In the genomic region with DNA sequence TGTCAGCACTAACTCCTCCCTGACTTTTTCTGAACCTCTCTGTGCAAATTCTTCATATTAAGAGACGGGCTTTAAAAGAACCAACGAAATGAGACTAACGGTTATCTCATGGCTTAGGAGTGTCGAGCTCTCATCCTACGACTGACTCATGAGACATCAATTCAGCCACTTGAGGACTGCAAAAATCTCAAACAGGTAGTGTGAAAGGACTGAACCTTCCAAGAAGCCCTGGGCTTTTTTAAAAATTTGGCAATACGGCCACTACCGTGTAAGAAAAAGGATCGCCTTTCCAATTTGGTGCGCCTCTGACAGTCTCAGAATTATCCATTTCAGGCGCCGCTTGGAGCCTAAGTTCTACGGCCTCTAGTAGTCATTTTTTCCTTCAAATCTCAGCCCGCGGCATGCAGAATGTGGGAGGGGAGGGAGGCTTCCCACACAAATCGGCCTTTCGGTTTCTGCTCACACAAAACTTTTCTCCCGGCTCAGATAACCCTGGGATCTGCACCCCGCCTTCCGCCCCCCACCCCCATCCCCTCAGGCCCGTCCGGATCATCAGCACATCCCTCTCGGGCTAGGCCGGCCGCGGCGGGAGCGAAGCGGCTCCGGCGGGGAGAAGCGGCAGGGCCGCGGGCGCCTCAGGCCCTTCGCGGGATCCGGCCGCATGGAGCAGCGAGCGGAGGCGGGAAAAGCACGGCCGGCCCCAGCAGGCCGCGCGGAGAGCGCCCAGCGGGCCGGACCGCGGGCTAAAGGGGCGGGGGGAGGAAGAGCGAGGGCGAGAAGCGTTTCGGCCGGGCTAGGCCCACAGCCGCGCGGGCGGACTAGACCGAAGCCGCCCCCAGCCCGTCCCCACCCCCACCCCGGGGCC, we compare ENCODE assay signal across 8 cellular contexts. TPM values are rescaled to one million over a fixed set of nuclear protein-coding genes. Genes with fewer than 3 reads are reported as not detected.
DNase-seq lines count a peak whose midpoint lies in the region; ATAC-seq, FAIRE-seq and TF ChIP-seq lines count a peak whose summit lies in the region.

No MANE protein-coding gene starts in this region.

- no peak for TF ChIP-seq RAD21 in GM12878 (IDR thresholded peaks at IDR 0.05; ENCODE audit: insufficient read depth, low read depth, low read length)

- RAD21 ChIA-PET in GM12878 (lab: Charles Lee; ENCODE audit: unreplicated experiment): interaction anchor here (0.9 to 2.3 kb wide), 4 partner anchors 24 to 188 kb away, joined by 3 to 34 read pairs (median 5); a partner anchor contains a TSS

- in situ Hi-C loops in GM12878 (cut with MboI): no loop called here

- peak overlapping the region; percentile 87 for H3K9ac ChIP-seq in GM12878 (ENCODE audit: control insufficient read depth, insufficient read depth, low read length)

- no peak for TF ChIP-seq POLR2A in GM12878 (IDR thresholded peaks at IDR 0.05; ENCODE audit: low read depth, low read length)

- no peak for TF ChIP-seq CTCF in GM12878 (IDR thresholded peaks at IDR 0.05 in 2 of 3, conservative IDR thresholded peaks at IDR 0.05 in 1 of 3; ENCODE audit: control insufficient read depth in 2 of 3, extremely low read depth in 1 of 3, insufficient read depth in 1 of 3, low read depth in 3 of 3, low read length in 3 of 3)

- DNase-seq in AG20443 (ENCODE audit: low spot score) (peak; percentile 29), T-helper 2 cell (peak in 4 of 5 experiments; percentile 12 to 55 (median 28)), GM12878 (ENCODE audit: low read depth, low spot score) (no peak), iPS-NIHi7 (ENCODE audit: extremely low spot score) (peak; percentile 29), posterior vena cava (ENCODE audit: low spot score) (no peak)
- peak; percentile 29 to 59 for DNase-seq in stimulated activated CD4-positive, alpha-beta T cell treated with anti-CD3 and anti-CD28 coated beads, Interleukin-12 subunit alpha, Interleukin-12 subunit beta, amount 100 ng/mL, for 24 hours (ENCODE audit: low read depth in 2 of 2)

- ATAC-seq in GM18907 (IDR thresholded peaks at IDR 0.05; ENCODE audit: unreplicated experiment): peak; percentile 21
- ATAC-seq in HG03469 (IDR thresholded peaks at IDR 0.05; ENCODE audit: unreplicated experiment): peak; percentile 4
- peak; percentile 42 for ATAC-seq in GM12878

- H3K27ac ChIP-seq in GM12878 (ENCODE audit: control insufficient read depth, insufficient read depth): peak overlapping the region; percentile 92

- no peaks in the 10 kb centered on the region; a peak in 1 of 4 replicates for H3K36me3 ChIP-seq in GM12878 (ENCODE audit: control insufficient read depth in 2 of 2, insufficient read depth in 2 of 2, low read length in 1 of 2)

- H3K4me2 ChIP-seq in GM12878 (ENCODE audit: control insufficient read depth, insufficient read depth): peak overlapping the region; percentile 78; the same call in 1 of the 2 replicates

- no peaks in the 10 kb centered on the region for H3K9me3 ChIP-seq in GM12878 (replicated peaks; ENCODE audit: control insufficient read depth, insufficient read depth, low read length)

- H2AFZ ChIP-seq in GM12878 (ENCODE audit: control insufficient read depth, low read depth, low read length): no peak overlapping the region

- peaks cover 56% of the 10 kb centered on the region for H3K79me2 ChIP-seq in GM12878 (ENCODE audit: control insufficient read depth, insufficient read depth, low read length)

- TF ChIP-seq EP300 in GM12878 (IDR thresholded peaks at IDR 0.05; ENCODE audit: borderline replicate concordance in 1 of 2, control insufficient read depth in 1 of 2, low read depth in 2 of 2, low read length in 2 of 2): no peak

- H4K20me1 ChIP-seq in GM12878 (ENCODE audit: control insufficient read depth, insufficient read depth): peaks cover 16% of the 10 kb centered on the region; the same call in 1 of the 2 replicates

- intact Hi-C loops in GM12878 (cut with micrococcal nuclease; ENCODE audit: unreplicated experiment) (loop anchor here (1.0 to 5.0 kb wide), 3 partner anchors 25 to 184 kb away; no protein-coding TSS in a partner anchor), posterior vena cava (cut with DNase I) (loop anchor here in 1 of 2 donors (10.0 kb wide), 1 partner anchor 61 kb away; no protein-coding TSS in a partner anchor)

- CTCF ChIA-PET in GM12878 (lab: Yijun Ruan, JAX): interaction anchor here (0.7 to 3.0 kb wide), 6 partner anchors 19 to 862 kb away, joined by 3 to 23 read pairs (median 4); a partner anchor contains a TSS

- H3K27me3 ChIP-seq in GM12878 (replicated peaks in 1 of 2; ENCODE audit: control insufficient read depth in 2 of 2, insufficient read depth in 2 of 2, low read length in 1 of 2): no peaks in the 10 kb centered on the region

- SMC1A ChIA-PET in GM12878 (lab: Charles Lee; ENCODE audit: uncharacterized antibody, unreplicated experiment): interaction anchor here (1.2 to 1.6 kb wide), 2 partner anchors 25 kb away, joined by 4 to 17 read pairs; a partner anchor contains a TSS

- H3K4me3 ChIP-seq in GM12878: peak overlapping the region; percentile 84

- BruUV-seq in GM12878 (replicated peaks; lab: Mats Ljungman, UMichigan): no TSS peak

- peaks cover 3% of the 10 kb centered on the region; the same call in 1 of the 2 replicates for H3K4me1 ChIP-seq in GM12878 (ENCODE audit: control insufficient read depth, insufficient read depth, low read length)

- POLR2A ChIA-PET in GM12878 (lab: Charles Lee): interaction anchor here (0.6 to 2.4 kb wide), 7 partner anchors 13 to 325 kb away, joined by 3 to 68 read pairs (median 4); a partner anchor contains a TSS

- WGBS in GM12878 (ENCODE audit: insufficient coverage, insufficient replicate concordance, low lambda C conversion rate, missing lambda C conversion rate): under 1% methylated on average over 36 of the region's 65 CpGs

- no peak for FAIRE-seq in GM12878 (lab: Jason Lieb, UNC)

TF ChIP-seq in GM12878, 131 proteins besides CTCF, POLR2A, EP300 and RAD21 (continues in another document):
- TF ChIP-seq RUNX3 (IDR thresholded peaks at IDR 0.05; ENCODE audit: low read length): 0 out of 2 replicates have a peak, but pooled peaks have one; percentile 10

RNA-seq across cellular contexts. Expression of a gene that starts 0.6 kb away (rescaled TPM):
- 201 and 203 TPM in 2 replicates for total RNA-seq in GM12878 (2013; cell fraction: nucleolus; rRNA removed)
- total RNA-seq in GM12878 (2014; rRNA removed): 107 and 127 TPM in 2 replicates
- 230 and 249 TPM in 2 replicates for total RNA-seq in GM12878 (2014; rRNA removed; fragmentation: Illumina TruSeq; extraction: Trizol)
- total RNA-seq in GM12878 (2021): 190 and 194 TPM in 2 replicates
- polyA plus RNA-seq in GM12878 (2011; ENCODE audit: low read depth): 79.9 TPM
- polyA plus RNA-seq in GM12878 (2011; rRNA removed): 279 and 291 TPM in 2 replicates
- 104 and 113 TPM in 2 replicates for polyA plus RNA-seq in GM12878 (2011; cell fraction: cytosol; rRNA removed)
- polyA plus RNA-seq in GM12878 (2011; cell fraction: nucleus; rRNA removed): 61.6 and 89.4 TPM in 2 replicates
- polyA plus RNA-seq in GM12878 (2012): 103 and 125 TPM in 2 replicates
- polyA plus RNA-seq in GM12878 (2014; fragmentation: Illumina TruSeq; extraction: Trizol): 280 and 322 TPM in 2 replicates
- polyA plus RNA-seq in GM12878 (2014; fragmentation: Nextera tagmentation; extraction: Ambion mirVana): 100 to 1,000 TPM in 1 of 2 experiments, 10 to 100 TPM in 1; 80.5 to 138 TPM
- polyA plus RNA-seq in GM12878 (2014; rRNA removed): 166 and 190 TPM in 2 replicates
- 100 to 1,000 TPM; 242 to 260 TPM for polyA plus RNA-seq in GM12878 (2016; fragmentation: Nextera tagmentation; extraction: Ambion mirVana)
- 104 and 152 TPM in 2 replicates for polyA minus RNA-seq in GM12878 (2011; rRNA and poly(A)+ RNA removed)
- 50.0 and 62.1 TPM in 2 replicates for polyA minus RNA-seq in GM12878 (2011; cell fraction: cytosol; rRNA and poly(A)+ RNA removed)
- 52.5 and 101 TPM in 2 replicates for polyA minus RNA-seq in GM12878 (2011; cell fraction: nucleus; rRNA and poly(A)+ RNA removed)
- total RNA-seq in posterior vena cava: 100 to 1,000 TPM in 1 of 2 donors, 10 to 100 TPM in 1; 95.1 to 117 TPM

RNA-seq across cellular contexts. Expression of a gene that starts 26.2 kb away (rescaled TPM):
- total RNA-seq in GM12878 (2013; cell fraction: nucleolus; rRNA removed): 11.6 and 13.0 TPM in 2 replicates
- 3.4 and 3.8 TPM in 2 replicates for total RNA-seq in GM12878 (2014; rRNA removed)
- total RNA-seq in GM12878 (2014; rRNA removed; fragmentation: Illumina TruSeq; extraction: Trizol): 3.5 and 3.8 TPM in 2 replicates
- 3.1 and 3.2 TPM in 2 replicates for total RNA-seq in GM12878 (2021)
- polyA plus RNA-seq in GM12878 (2011; ENCODE audit: low read depth): 1.8 TPM
- 4.7 and 6.3 TPM in 2 replicates for polyA plus RNA-seq in GM12878 (2011; rRNA removed)
- 2.2 and 2.6 TPM in 2 replicates for polyA plus RNA-seq in GM12878 (2011; cell fraction: cytosol; rRNA removed)
- polyA plus RNA-seq in GM12878 (2011; cell fraction: nucleus; rRNA removed): 4.5 and 5.6 TPM in 2 replicates
- 1.7 and 2.9 TPM in 2 replicates for polyA plus RNA-seq in GM12878 (2012)
- 3.4 and 4.5 TPM in 2 replicates for polyA plus RNA-seq in GM12878 (2014; fragmentation: Illumina TruSeq; extraction: Trizol)
- 1 to 10 TPM in 1 of 2 experiments, under 1 TPM in 1; 0.85 to 1.1 TPM for polyA plus RNA-seq in GM12878 (2014; fragmentation: Nextera tagmentation; extraction: Ambion mirVana)
- 1.8 and 1.9 TPM in 2 replicates for polyA plus RNA-seq in GM12878 (2014; rRNA removed)
- 1 to 10 TPM; 2.6 to 2.9 TPM for polyA plus RNA-seq in GM12878 (2016; fragmentation: Nextera tagmentation; extraction: Ambion mirVana)
- polyA minus RNA-seq in GM12878 (2011; rRNA and poly(A)+ RNA removed): 6.4 and 6.9 TPM in 2 replicates
- 2.3 and 2.5 TPM in 2 replicates for polyA minus RNA-seq in GM12878 (2011; cell fraction: cytosol; rRNA and poly(A)+ RNA removed)
- polyA minus RNA-seq in GM12878 (2011; cell fraction: nucleus; rRNA and poly(A)+ RNA removed): 5.6 TPM in 2 replicates
- 10 to 100 TPM; 13.1 to 18.4 TPM for total RNA-seq in posterior vena cava

Comparison
In these comparisons a context has a peak if more than half of its experiments do, and no peak if none do; other contexts are left out.
1. DNase-seq: peak in AG20443 (single experiment), T-helper 2 cell (4 of 5), iPS-NIHi7 (single experiment) and stimulated activated CD4-positive, alpha-beta T cell treated with anti-CD3 and anti-CD28 coated beads, Interleukin-12 subunit alpha, Interleukin-12 subunit beta, amount 100 ng/mL, for 24 hours (2 of 2); none in GM12878 (single experiment) and posterior vena cava (single experiment).
2. Peak in every context shown above with its lines, with median percentiles within 50 percentile points of each other: ATAC-seq.